In genomic region chr4:40055873-40056721, GRCh38 we compare ENCODE assay signal across 1 cellular context.
TF ChIP-seq lines count a peak whose summit lies in the region.

No MANE protein-coding gene starts in this region.

TF ChIP-seq in HepG2, 621 proteins besides CTCF, POLR2A, EP300 and RAD21 (continued from another document and continues in another):
- TF ChIP-seq NFAT5 (CRISPR knock-in tag; IDR thresholded peaks at IDR 0.05) (peak; percentile 19; the same call in 1 of the 2 replicates), GLMP (CRISPR knock-in tag; IDR thresholded peaks at IDR 0.05; ENCODE audit: borderline replicate concordance) (0 out of 2 replicates have a peak, but pooled peaks have one; percentile 79), MYC (CRISPR knock-in tag; IDR thresholded peaks at IDR 0.05; ENCODE audit: borderline replicate concordance) (peak; percentile 61; the same call in 1 of the 2 replicates), ZNF33A (CRISPR knock-in tag; IDR thresholded peaks at IDR 0.05; ENCODE audit: borderline replicate concordance) (no peak), ZNF547 (CRISPR knock-in tag; IDR thresholded peaks at IDR 0.05) (no peak; the same call in 1 of the 2 replicates), ZNF598 (CRISPR knock-in tag; IDR thresholded peaks at IDR 0.05; ENCODE audit: borderline replicate concordance) (no peak), ZSCAN5A (CRISPR knock-in tag; IDR thresholded peaks at IDR 0.05; ENCODE audit: borderline replicate concordance) (no peak), ZBTB43 (CRISPR knock-in tag; conservative IDR thresholded peaks at IDR 0.05) (no peak), ZNF749 (CRISPR knock-in tag; IDR thresholded peaks at IDR 0.05; ENCODE audit: borderline replicate concordance) (peak; percentile 41), TIGD3 (CRISPR knock-in tag; IDR thresholded peaks at IDR 0.05; ENCODE audit: borderline replicate concordance) (no peak), AKAP8 (CRISPR knock-in tag; IDR thresholded peaks at IDR 0.05) (peak; percentile 57; the same call in 1 of the 2 replicates), HHEX (CRISPR knock-in tag; IDR thresholded peaks at IDR 0.05) (no peak), ZNF501 (CRISPR knock-in tag; IDR thresholded peaks at IDR 0.05) (no peak), BORCS8-MEF2B (CRISPR knock-in tag; IDR thresholded peaks at IDR 0.05) (peak; percentile 26; the same call in 1 of the 2 replicates), MYNN (CRISPR knock-in tag; IDR thresholded peaks at IDR 0.05; ENCODE audit: low read depth) (no peak), RXRA (CRISPR knock-in tag; IDR thresholded peaks at IDR 0.05) (peak; percentile 34), AHDC1 (CRISPR knock-in tag; IDR thresholded peaks at IDR 0.05; ENCODE audit: borderline replicate concordance) (no peak), ZNF780A (CRISPR knock-in tag; IDR thresholded peaks at IDR 0.05) (no peak), GATAD1 (CRISPR knock-in tag; IDR thresholded peaks at IDR 0.05) (peak; percentile 37), ZNF138 (CRISPR knock-in tag; IDR thresholded peaks at IDR 0.05; ENCODE audit: low read depth) (no peak), ZNF121 (CRISPR knock-in tag; IDR thresholded peaks at IDR 0.05) (no peak), MLXIP (CRISPR knock-in tag; IDR thresholded peaks at IDR 0.05; ENCODE audit: borderline replicate concordance) (no peak), ZZZ3 (CRISPR knock-in tag; IDR thresholded peaks at IDR 0.05; ENCODE audit: borderline replicate concordance) (no peak), TBP (CRISPR knock-in tag; IDR thresholded peaks at IDR 0.05) (no peak), ZNF10 (CRISPR knock-in tag; IDR thresholded peaks at IDR 0.05; ENCODE audit: borderline replicate concordance, low read depth) (no peak), ZNF691 (CRISPR knock-in tag; IDR thresholded peaks at IDR 0.05; ENCODE audit: borderline replicate concordance, low read depth) (peak; percentile 56; the same call in 1 of the 2 replicates), ZNF782 (CRISPR knock-in tag; IDR thresholded peaks at IDR 0.05; ENCODE audit: borderline replicate concordance) (no peak), CC2D1A (CRISPR knock-in tag; IDR thresholded peaks at IDR 0.05) (no peak), MXD1 (CRISPR knock-in tag; IDR thresholded peaks at IDR 0.05) (no peak), YEATS2 (CRISPR knock-in tag; IDR thresholded peaks at IDR 0.05; ENCODE audit: borderline replicate concordance) (0 out of 2 replicates have a peak, but pooled peaks have one; percentile 14), PHF8 (CRISPR knock-in tag; IDR thresholded peaks at IDR 0.05) (peak; percentile 70), RELA (CRISPR knock-in tag; IDR thresholded peaks at IDR 0.05) (peak; percentile 35; the same call in 1 of the 2 replicates), CERS6 (CRISPR knock-in tag; IDR thresholded peaks at IDR 0.05) (no peak), ZNF335 (CRISPR knock-in tag; IDR thresholded peaks at IDR 0.05) (0 out of 2 replicates have a peak, but pooled peaks have one; percentile 10)
